Comparison of ENCODE assay signal across 1 cellular context in the genomic region with DNA sequence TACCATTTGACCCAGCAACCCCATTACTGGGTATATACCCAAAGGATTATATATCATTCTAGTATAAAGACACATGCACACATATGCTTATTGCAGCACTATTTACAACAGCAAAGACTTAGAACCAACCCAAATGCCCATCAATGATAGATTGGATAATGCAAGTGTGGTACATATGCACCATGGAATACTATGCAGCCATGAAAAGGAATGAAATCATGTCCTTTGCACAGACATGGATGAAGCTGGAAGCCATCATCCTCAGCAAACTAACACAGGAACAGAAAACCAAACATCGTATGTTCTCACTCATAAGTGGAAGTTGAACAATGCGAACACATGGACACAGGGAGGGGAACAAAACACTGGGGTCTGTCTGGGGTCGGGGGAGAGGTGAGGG. TPM values are rescaled to one million over a fixed set of nuclear protein-coding genes. Genes with fewer than 3 reads are reported as not detected.
"Had no signal": no experiment of that assay in that cellular context is flagged by ENCODE, and none has a peak within 500 bp of the region (broad histone marks: within the 10 kb centered on the region; RNA-seq: fewer than 3 reads in every experiment).

No MANE protein-coding gene starts in this region.

RNA-seq across cellular contexts. Expression of a gene that starts 50.6 kb away (rescaled TPM):
- polyA plus RNA-seq: IgD-negative memory B cell had no signal
